Comparison of ENCODE assay signal across 8 cellular contexts in the genomic region with DNA sequence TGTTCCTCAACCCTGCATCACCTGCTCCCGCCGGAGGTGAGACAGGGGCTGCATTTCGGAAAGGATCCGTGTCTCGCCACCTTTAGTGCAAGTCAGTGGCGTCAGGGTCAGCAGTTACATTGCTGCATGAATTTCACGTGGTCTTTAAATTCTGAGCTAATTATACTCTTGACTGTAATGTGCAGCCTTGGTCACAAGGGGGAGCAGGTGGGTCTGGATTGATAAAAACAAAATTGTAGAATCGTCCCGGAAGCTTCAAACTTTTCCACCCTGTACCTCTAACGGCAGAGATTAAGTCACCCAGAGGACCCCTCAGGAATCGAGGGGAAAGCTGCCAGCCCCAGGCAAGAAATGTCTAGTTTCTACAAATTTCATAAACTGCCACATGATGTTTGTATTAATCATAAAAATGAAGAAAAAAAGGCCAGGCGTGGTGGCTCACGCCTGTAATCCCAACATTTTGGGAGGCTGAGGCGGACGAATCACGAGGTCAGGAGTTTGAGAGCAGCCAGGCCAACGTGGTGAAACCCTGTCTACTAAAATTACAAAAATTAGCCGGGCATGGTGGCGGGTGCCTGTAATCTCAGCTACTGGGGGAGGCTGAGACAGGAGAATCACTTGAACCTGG. TPM values are rescaled to one million over a fixed set of nuclear protein-coding genes. Genes with fewer than 3 reads are reported as not detected.
DNase-seq lines count a peak whose midpoint lies in the region; ATAC-seq and TF ChIP-seq lines count a peak whose summit lies in the region.

No MANE protein-coding gene starts in this region.

- H3K36me3 Mint-ChIP-seq in central memory CD8-positive, alpha-beta T cell (ENCODE audit: insufficient read depth) = peaks cover 15% of the 10 kb centered on the region

- H3K4me1 Mint-ChIP-seq in central memory CD8-positive, alpha-beta T cell = peaks cover 13% of the 10 kb centered on the region

- no peak overlapping the region for H3K4me3 Mint-ChIP-seq in central memory CD8-positive, alpha-beta T cell

- peak; percentile 59 for DNase-seq in A172 (ENCODE audit: low spot score)
- DNase-seq in NCI-H2171 (lab: John Stamatoyannopoulos, UW) = peak; percentile 21
- peak; percentile 56 to 77 (median 62) for DNase-seq in activated CD4-positive, CD25-positive, alpha-beta regulatory T cell (lab: John Stamatoyannopoulos, UW)
- peak; percentile 70 to 75 for DNase-seq in central memory CD8-positive, alpha-beta T cell (ENCODE audit: low spot score in 2 of 2)
- peak; percentile 64 for DNase-seq in left lobe of liver (ENCODE audit: low spot score)
- peak; percentile 68 to 73 for DNase-seq in stimulated activated CD4-positive, alpha-beta T cell treated with anti-CD3 and anti-CD28 coated beads, Interleukin-4, amount 100 ng/mL, for 48 hours (ENCODE audit: low read depth in 2 of 2)

- no peaks in the 10 kb centered on the region for H3K27me3 Mint-ChIP-seq in central memory CD8-positive, alpha-beta T cell

- peak; percentile 54 for ATAC-seq in central memory CD8-positive, alpha-beta T cell (replicated peaks; ENCODE audit: extremely low read depth, poor library complexity, severe bottlenecking)
- peak; percentile 96 for ATAC-seq in left lobe of liver
- no peak for ATAC-seq in GM21619 (IDR thresholded peaks at IDR 0.05; ENCODE audit: unreplicated experiment)

- H3K27ac Mint-ChIP-seq in central memory CD8-positive, alpha-beta T cell (ENCODE audit: low read depth) = no peak overlapping the region

- TF ChIP-seq CTCF in GM12873 (IDR thresholded peaks at IDR 0.05; ENCODE audit: insufficient read depth, low read depth, low read length, missing control alignments) = peak; percentile 78

- no peaks in the 10 kb centered on the region for H3K9me3 Mint-ChIP-seq in central memory CD8-positive, alpha-beta T cell

RNA-seq across cellular contexts. Expression of a gene that starts 20.2 kb away (rescaled TPM):
- 5.7 and 7.6 TPM in 2 replicates for total RNA-seq in A172 (2014; rRNA removed; shearing (Covaris generic))
- total RNA-seq in left lobe of liver = 2.7 TPM

RNA-seq across cellular contexts. Expression of a gene that starts 45.5 kb away (rescaled TPM):
- 2.6 and 3.7 TPM in 2 replicates for total RNA-seq in A172 (2014; rRNA removed; shearing (Covaris generic))
- 10.4 TPM for total RNA-seq in left lobe of liver

Comparison
In these comparisons a context has a peak if more than half of its experiments do, and no peak if none do; other contexts are left out.
1. DNase-seq: peak in every context shown above with its lines; median percentile 72 in central memory CD8-positive, alpha-beta T cell; 70 in stimulated activated CD4-positive, alpha-beta T cell treated with anti-CD3 and anti-CD28 coated beads, Interleukin-4, amount 100 ng/mL, for 48 hours; 64 in left lobe of liver; 62 in activated CD4-positive, CD25-positive, alpha-beta regulatory T cell; 59 in A172; 21 in NCI-H2171.